In genomic region chr14:64704145-64704742, GRCh38 we compare ENCODE assay signal across 8 cellular contexts. TPM values are rescaled to one million over a fixed set of nuclear protein-coding genes. Genes with fewer than 3 reads are reported as not detected.
DNase-seq lines count a peak whose midpoint lies in the region; ATAC-seq and TF ChIP-seq lines count a peak whose summit lies in the region.

TSS of gene PLEKHG3 (plus strand) at chr14:64704424. CDS start at chr14:64727632, 23,208 bp downstream.

- H3K4me3 Mint-ChIP-seq in activated naive CD8-positive, alpha-beta T cell treated with anti-CD3 and anti-CD28 coated beads for 36 hours = peak within 1 kb of the TSS; percentile 56
- peak within 1 kb of the TSS; percentile 89 to 92 (median 90) for H3K4me3 Mint-ChIP-seq in nephron

- peaks cover 25% of the 10 kb centered on the region for H3K4me1 Mint-ChIP-seq in activated naive CD8-positive, alpha-beta T cell treated with anti-CD3 and anti-CD28 coated beads for 36 hours
- peaks cover 64% of the 10 kb centered on the region for H3K4me1 Mint-ChIP-seq in nephron

- H3K9me3 Mint-ChIP-seq in activated naive CD8-positive, alpha-beta T cell treated with anti-CD3 and anti-CD28 coated beads for 36 hours = no peaks in the 10 kb centered on the region
- H3K9me3 Mint-ChIP-seq in nephron = no peaks in the 10 kb centered on the region

- intact Hi-C loops in aorta (cut with DNase I) = loop anchor here in 1 of 2 donors (2.0 kb wide), 1 partner anchor 21 kb away; no protein-coding TSS in a partner anchor

- DNase-seq in activated naive CD4-positive, alpha-beta T cell treated with Interleukin-2 at 50 U/mL for 16 hours = peak; percentile 57
- DNase-seq in activated naive CD4-positive, alpha-beta T cell (lab: John Stamatoyannopoulos, UW) = no peak
- peak; percentile 55 to 88 for DNase-seq in NCI-H526 (lab: John Stamatoyannopoulos, UW)
- DNase-seq in activated naive CD8-positive, alpha-beta T cell treated with anti-CD3 and anti-CD28 coated beads for 36 hours = peak; percentile 25
- DNase-seq in globus pallidus (ENCODE audit: low spot score) = peak; percentile 89
- DNase-seq in aorta = peak; percentile 87 to 95

- peak within 1 kb of the TSS; percentile 62 to 86 for H3K27ac ChIP-seq in aorta (ENCODE audit: low read depth in 1 of 2, low read length in 2 of 2)

- H3K4me3 ChIP-seq in aorta (ENCODE audit: low read length in 2 of 2) = peak within 1 kb of the TSS; percentile 70 to 87

- no peak within 1 kb of the TSS for H3K27ac Mint-ChIP-seq in activated naive CD8-positive, alpha-beta T cell treated with anti-CD3 and anti-CD28 coated beads for 36 hours
- peak within 1 kb of the TSS; percentile 84 to 95 (median 88) for H3K27ac Mint-ChIP-seq in nephron

- WGBS in aorta, 2 donors = 0% methylated on average over 60 to 69 of the region's 69 CpGs

- TF ChIP-seq CTCF in nephron (IDR thresholded peaks at IDR 0.05; ENCODE audit: unreplicated experiment in 3 of 3) = no peak

- peak; percentile 81 for ATAC-seq in aorta (ENCODE audit: low FRiP score)
- ATAC-seq in HG02973 (IDR thresholded peaks at IDR 0.05; ENCODE audit: unreplicated experiment) = no peak

- no peaks in the 10 kb centered on the region for H3K4me1 ChIP-seq in aorta (ENCODE audit: control insufficient read depth in 1 of 2, insufficient read depth in 2 of 2, low read length in 2 of 2)

- no peaks in the 10 kb centered on the region for H3K36me3 ChIP-seq in aorta (ENCODE audit: control insufficient read depth in 1 of 2, insufficient read depth in 2 of 2, low read length in 1 of 2)

- H3K27me3 ChIP-seq in aorta (ENCODE audit: control insufficient read depth in 1 of 2, insufficient read depth in 2 of 2, low read length in 1 of 2) = no peaks in the 10 kb centered on the region

- peaks cover 83% of the 10 kb centered on the region for H3K27me3 Mint-ChIP-seq in activated naive CD8-positive, alpha-beta T cell treated with anti-CD3 and anti-CD28 coated beads for 36 hours
- peaks cover 14% of the 10 kb centered on the region for H3K27me3 Mint-ChIP-seq in nephron (ENCODE audit: low read depth)

- no peaks in the 10 kb centered on the region for H3K36me3 Mint-ChIP-seq in activated naive CD8-positive, alpha-beta T cell treated with anti-CD3 and anti-CD28 coated beads for 36 hours
- peaks cover 4% of the 10 kb centered on the region for H3K36me3 Mint-ChIP-seq in nephron (ENCODE audit: low read depth)

- no peaks in the 10 kb centered on the region for H3K9me3 ChIP-seq in aorta (ENCODE audit: control insufficient read depth, low read length)

RNA-seq across cellular contexts. Expression of gene PLEKHG3, which starts in this region (rescaled TPM):
- under 1 TPM in 1 of 2 experiments, not detected in 1; 0.12 TPM for total RNA-seq in activated naive CD8-positive, alpha-beta T cell treated with anti-CD3 and anti-CD28 coated beads for 36 hours
- total RNA-seq in aorta = 10 to 100 TPM; 46.5 to 82.9 TPM
- 10 to 100 TPM; 10.9 to 49.8 TPM for polyA plus RNA-seq in aorta

Comparison
In these comparisons a context has a peak if more than half of its experiments do, and no peak if none do; other contexts are left out.
1. RNA of gene PLEKHG3 (total RNA-seq): 46.5 to 82.9 TPM in aorta; 0.12 TPM in activated naive CD8-positive, alpha-beta T cell treated with anti-CD3 and anti-CD28 coated beads for 36 hours; every median in the first group is over 10 times any median in the second.
2. DNase-seq: peak in activated naive CD4-positive, alpha-beta T cell treated with Interleukin-2 at 50 U/mL for 16 hours (single experiment), NCI-H526 (2 of 2), globus pallidus (single experiment) and aorta (2 of 2); none in activated naive CD4-positive, alpha-beta T cell (0 of 4).
3. Peak in DNase-seq in activated naive CD8-positive, alpha-beta T cell treated with anti-CD3 and anti-CD28 coated beads for 36 hours; RNA of the gene not detected or under 1 TPM.